11 cellular contexts compared by ENCODE assay signal in genomic region chr11:117621226-117621625, GRCh38.
DNase-seq lines count a peak whose midpoint lies in the region; ATAC-seq, FAIRE-seq and TF ChIP-seq lines count a peak whose summit lies in the region.
"Had no signal": no experiment of that assay in that cellular context is flagged by ENCODE, and none has a peak within 500 bp of the region (broad histone marks: within the 10 kb centered on the region; RNA-seq: fewer than 3 reads in every experiment).

No MANE protein-coding gene starts in this region.

- no peak overlapping the region for H3K4me3 Mint-ChIP-seq in Calu3 (ENCODE audit: low read depth, unreplicated experiment)
- H3K4me3 Mint-ChIP-seq in naive thymus-derived CD8-positive, alpha-beta T cell: no peak overlapping the region
- H3K4me3 Mint-ChIP-seq: central memory CD8-positive, alpha-beta T cell had no signal

- ATAC-seq in A549 (no peak), HG02885 (IDR thresholded peaks at IDR 0.05; ENCODE audit: poor library complexity, unreplicated experiment) (no peak)
- ATAC-seq in naive thymus-derived CD8-positive, alpha-beta T cell: no peak
- ATAC-seq: left colon had no signal

- TF ChIP-seq EP300 in A549 (IDR thresholded peaks at IDR 0.05): no peak

- TF ChIP-seq RAD21 in A549 (conservative IDR thresholded peaks at IDR 0.05 in 1 of 2, IDR thresholded peaks at IDR 0.05 in 1 of 2): peak in 1 of 2 experiments; percentile 29; a peak in 2 of 5 replicates

- H3K9me3 ChIP-seq in A549 (0 out of 3 replicates have a peak, but pooled peaks cover 2% of the 10 kb centered on the region), OCI-LY3 (ENCODE audit: insufficient read depth, low read length) (no peaks in the 10 kb centered on the region)

- H4K20me1 ChIP-seq in OCI-LY3 (ENCODE audit: insufficient read depth, low read length): no peaks in the 10 kb centered on the region

- no peak overlapping the region for H3K9ac ChIP-seq in OCI-LY3 (ENCODE audit: low read length)

- H3K36me3 ChIP-seq in OCI-LY3 (replicated peaks; ENCODE audit: low read depth, low read length): no peaks in the 10 kb centered on the region

- no peak overlapping the region for H2AFZ ChIP-seq in OCI-LY3 (ENCODE audit: low read depth, low read length)

- H3K4me3 ChIP-seq in A549 (no peak overlapping the region), OCI-LY3 (ENCODE audit: low read length) (no peak overlapping the region), fibroblast of mammary gland (ENCODE audit: control insufficient read depth, low read depth, low read length) (no peak overlapping the region), lower leg skin (ENCODE audit: low read depth, poor library complexity, severe bottlenecking) (no peak overlapping the region)

- no peaks in the 10 kb centered on the region for H3K27me3 ChIP-seq in OCI-LY3 (ENCODE audit: low read depth, low read length)

- intact Hi-C loops in Calu3 (cut with micrococcal nuclease; ENCODE audit: unreplicated experiment) (no loop called here), lower leg skin (cut with DNase I; ENCODE audit: low total_unique reads) (no loop called here)

- H3K4me1 ChIP-seq in A549 (no peaks in the 10 kb centered on the region), OCI-LY3 (ENCODE audit: low read length) (peaks cover 5% of the 10 kb centered on the region; the same call in 1 of the 2 replicates)

- CTCF ChIA-PET in A549 (lab: Yijun Ruan, JAX): interaction anchor here (0.8 to 1.4 kb wide), 6 partner anchors 9 to 131 kb away, joined by 3 to 5 read pairs (median 3); no protein-coding TSS in a partner anchor
- CTCF ChIA-PET in Calu3 (lab: Charles Lee): interaction anchor here (1.4 kb wide), 1 partner anchor 195 kb away, joined by 4 read pairs; no protein-coding TSS in a partner anchor

- no peak overlapping the region for H3K27ac Mint-ChIP-seq in Calu3 (ENCODE audit: unreplicated experiment)
- no peak overlapping the region for H3K27ac Mint-ChIP-seq in naive thymus-derived CD8-positive, alpha-beta T cell

- no peaks in the 10 kb centered on the region for H3K9me3 Mint-ChIP-seq in Calu3 (ENCODE audit: low read depth, unreplicated experiment)
- peaks cover 0 to 26% (median 6%) of the 10 kb centered on the region in 9 donors for H3K9me3 Mint-ChIP-seq in naive thymus-derived CD8-positive, alpha-beta T cell

- H3K27me3 Mint-ChIP-seq in Calu3 (ENCODE audit: unreplicated experiment): peaks cover 64% of the 10 kb centered on the region
- peaks cover 0 to 5% (median 0%) of the 10 kb centered on the region in 5 donors for H3K27me3 Mint-ChIP-seq in naive thymus-derived CD8-positive, alpha-beta T cell

- no TSS peak for BruUV-seq in Calu3 (replicated peaks; lab: Mats Ljungman, UMichigan)

- TF ChIP-seq CTCF in A549 (IDR thresholded peaks at IDR 0.05) (0 out of 3 replicates have a peak, but pooled peaks have one; percentile 16), Calu3 (IDR thresholded peaks at IDR 0.05; ENCODE audit: unreplicated experiment) (peak; percentile 18), OCI-LY3 (IDR thresholded peaks at IDR 0.05; ENCODE audit: low read depth, low read length) (peak; percentile 77), fibroblast of mammary gland (conservative IDR thresholded peaks at IDR 0.05; ENCODE audit: control insufficient read depth, insufficient read depth, low read depth, low read length) (peak; percentile 75), lower leg skin (IDR thresholded peaks at IDR 0.05) (no peak)

- H3K27ac ChIP-seq in A549 (no peak overlapping the region), OCI-LY3 (ENCODE audit: low read length) (no peak overlapping the region)

- no peaks in the 10 kb centered on the region for H3K4me1 Mint-ChIP-seq in Calu3 (ENCODE audit: low read depth, unreplicated experiment)
- no peaks in the 10 kb centered on the region for H3K4me1 Mint-ChIP-seq in naive thymus-derived CD8-positive, alpha-beta T cell
- H3K4me1 Mint-ChIP-seq: central memory CD8-positive, alpha-beta T cell had no signal

- DNase-seq in A549 (ENCODE audit: low read depth in 1 of 2, low spot score in 1 of 2) (peak in 1 of 2 experiments; percentile 20), Calu3 (peak; percentile 6), fibroblast of mammary gland (ENCODE audit: low read depth) (peak; percentile 28), lower leg skin (ENCODE audit: low spot score in 2 of 2) (no peak), midbrain (lab: John Stamatoyannopoulos, UW) (no peak)
- no peak for DNase-seq in naive thymus-derived CD8-positive, alpha-beta T cell
- DNase-seq: left colon, NCI-H187 had no signal

- no peaks in the 10 kb centered on the region for H3K36me3 Mint-ChIP-seq in Calu3 (ENCODE audit: insufficient read depth, unreplicated experiment)
- peaks cover 0 to 5% (median 0%) of the 10 kb centered on the region in 3 donors for H3K36me3 Mint-ChIP-seq in naive thymus-derived CD8-positive, alpha-beta T cell

- TF ChIP-seq POLR2A in A549 (IDR thresholded peaks at IDR 0.05; ENCODE audit: low read length) (no peak), lower leg skin (IDR thresholded peaks at IDR 0.05) (no peak)

- no peak for FAIRE-seq in A549 (lab: Jason Lieb, UNC)

- POLR2A ChIA-PET in A549 (lab: Yijun Ruan, JAX): interaction anchor here (0.6 kb wide), 1 partner anchor 19 kb away, joined by 4 read pairs; no protein-coding TSS in a partner anchor
- POLR2A ChIA-PET in naive thymus-derived CD8-positive, alpha-beta T cell (lab: Charles Lee): no interaction called here

- no peaks in the 10 kb centered on the region for H3K79me2 ChIP-seq in OCI-LY3 (ENCODE audit: low read length)

- no peak overlapping the region for H3K4me2 ChIP-seq in A549
- no peak overlapping the region for H3K4me2 ChIP-seq in OCI-LY3 (ENCODE audit: low read length)

TF ChIP-seq in A549, 52 proteins besides CTCF, POLR2A, EP300 and RAD21:
- TF ChIP-seq RCOR1 (IDR thresholded peaks at IDR 0.05; ENCODE audit: low read depth, low read length): no peak
- TF ChIP-seq MAX (IDR thresholded peaks at IDR 0.05): no peak
- TF ChIP-seq MAFK (IDR thresholded peaks at IDR 0.05; ENCODE audit: partially characterized antibody): no peak
- no peak for TF ChIP-seq CEBPB (IDR thresholded peaks at IDR 0.05)
- no peak for TF ChIP-seq JUNB (IDR thresholded peaks at IDR 0.05)
- no peak for TF ChIP-seq POLR2AphosphoS2 (conservative IDR thresholded peaks at IDR 0.05; ENCODE audit: low read length)
- TF ChIP-seq FOSB (CRISPR knock-in tag; IDR thresholded peaks at IDR 0.05): no peak
- TF ChIP-seq GATA3 (IDR thresholded peaks at IDR 0.05; ENCODE audit: borderline replicate concordance): no peak
- TF ChIP-seq ZC3H11A (IDR thresholded peaks at IDR 0.05): no peak
- TF ChIP-seq PHF8 (IDR thresholded peaks at IDR 0.05; ENCODE audit: borderline replicate concordance, low read depth): no peak
- TF ChIP-seq RARB (CRISPR knock-in tag; IDR thresholded peaks at IDR 0.05): no peak
- TF ChIP-seq E2F6 (IDR thresholded peaks at IDR 0.05; ENCODE audit: borderline replicate concordance, low read depth): no peak
- no peak for TF ChIP-seq HOXB13 (CRISPR knock-in tag; IDR thresholded peaks at IDR 0.05; ENCODE audit: low read depth)
- TF ChIP-seq ELK1 (IDR thresholded peaks at IDR 0.05; ENCODE audit: low read depth, low read length): no peak

Comparison
In these comparisons a context has a peak if more than half of its experiments do, and no peak if none do; other contexts are left out.
1. DNase-seq: peak in Calu3 (single experiment) and fibroblast of mammary gland (single experiment); none in lower leg skin (0 of 2), naive thymus-derived CD8-positive, alpha-beta T cell (0 of 10) and midbrain (single experiment).
2. CTCF ChIP-seq: peak in A549 (single experiment), Calu3 (single experiment), OCI-LY3 (single experiment) and fibroblast of mammary gland (single experiment); none in lower leg skin (0 of 3).